23 cellular contexts compared by ENCODE assay signal in the genomic region with DNA sequence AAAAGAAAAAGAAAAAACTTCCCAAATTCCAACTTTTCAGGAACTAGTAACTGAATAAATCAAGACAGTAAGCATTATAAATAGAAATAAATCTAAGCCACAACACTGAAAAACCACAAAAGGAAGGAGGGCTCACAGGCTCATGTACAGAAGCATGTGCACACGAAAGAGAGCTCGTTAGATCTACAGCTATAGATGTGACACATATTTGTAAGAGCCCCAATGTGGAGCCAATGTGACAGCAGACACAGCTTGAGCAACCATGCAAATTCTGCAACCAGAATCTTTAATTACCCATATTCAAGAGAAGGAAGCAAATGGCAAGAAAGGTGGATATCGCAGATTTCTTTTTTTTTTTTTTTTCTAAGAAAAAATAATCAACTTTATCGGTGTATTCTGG.
A peak's percentile ranks its signal among the peaks of the same experiment; 100 is the strongest.
DNase-seq lines count a peak whose midpoint lies in the region; ATAC-seq and TF ChIP-seq lines count a peak whose summit lies in the region.
"Had no signal": no experiment of that assay in that cellular context is flagged by ENCODE, and none has a peak within 500 bp of the region (broad histone marks: within the 10 kb centered on the region; RNA-seq: fewer than 3 reads in every experiment).

No MANE protein-coding gene starts in this region.

- 71 to 77% (median 76%) methylated on average over 4 of the region's 4 CpGs for WGBS in heart left ventricle, 4 donors
- 58% methylated on average over 4 of the region's 4 CpGs for WGBS in esophagus muscularis mucosa

- H3K4me1 ChIP-seq in heart left ventricle (peaks cover 0 to 86% (median 50%) of the 10 kb centered on the region in 12 donors), esophagus muscularis mucosa (peaks cover 83 to 100% (median 97%) of the 10 kb centered on the region in 4 donors), vagina (peaks cover 53% of the 10 kb centered on the region)
- H3K4me1 ChIP-seq: A549 had no signal

- peak overlapping the region; percentile 7 to 96 (median 90) for H3K27ac ChIP-seq in heart left ventricle
- H3K27ac ChIP-seq in esophagus muscularis mucosa (replicated peaks in 1 of 4) = peak overlapping the region; percentile 85 to 97 (median 94)
- peak overlapping the region; percentile 42 for H3K27ac ChIP-seq in vagina
- H3K27ac ChIP-seq: A549, ovary, PC-9 had no signal

- no peaks in the 10 kb centered on the region for H3K9me3 Mint-ChIP-seq in nephron
- H3K9me3 Mint-ChIP-seq in Calu3 (ENCODE audit: low read depth, unreplicated experiment) = no peaks in the 10 kb centered on the region
- H3K9me3 Mint-ChIP-seq: activated CD4-positive, alpha-beta T cell treated with anti-CD3 and anti-CD28 coated beads, Interleukin-2, amount 10 ng/mL, durations not matched to agents 24 days and 14 days; activated naive CD4-positive, alpha-beta T cell treated with anti-CD3 and anti-CD28 coated beads, Interleukin-2, amount 10 ng/mL, durations not matched to agents 7 days and 5 days; HFFc6; naive thymus-derived CD8-positive, alpha-beta T cell; stimulated activated naive B cell treated with anti-CD40 and anti-IgM and Interleukin-4, amounts not matched to agents 10 μg/mL and 1 μg/mL and 100 μg/mL, for 72 hours had no signal

- H3K4me3 ChIP-seq in heart left ventricle = no peak overlapping the region
- H3K4me3 ChIP-seq in esophagus muscularis mucosa = no peak overlapping the region
- no peak overlapping the region for H3K4me3 ChIP-seq in vagina
- H3K4me3 ChIP-seq: A549, ovary, PC-9 had no signal

- peak overlapping the region in 1 of 3 experiments; percentile 48 for H3K4me3 Mint-ChIP-seq in nephron
- no peak overlapping the region for H3K4me3 Mint-ChIP-seq in Calu3 (ENCODE audit: low read depth, unreplicated experiment)
- H3K4me3 Mint-ChIP-seq: activated CD4-positive, alpha-beta T cell treated with anti-CD3 and anti-CD28 coated beads, Interleukin-2, amount 10 ng/mL, durations not matched to agents 24 days and 14 days; activated CD8-positive, alpha-beta memory T cell treated with anti-CD3 and anti-CD28 coated beads, Interleukin-2, amount 10 ng/mL, durations not matched to agents 7 days and 5 days; activated naive CD4-positive, alpha-beta T cell treated with anti-CD3 and anti-CD28 coated beads, Interleukin-2, amount 10 ng/mL, durations not matched to agents 7 days and 5 days; B cell; HFFc6; naive thymus-derived CD8-positive, alpha-beta T cell; stimulated activated naive B cell treated with anti-CD40 and anti-IgM and Interleukin-4, amounts not matched to agents 10 μg/mL and 1 μg/mL and 100 μg/mL, for 72 hours had no signal

- H3K36me3 ChIP-seq in heart left ventricle (no peaks in the 10 kb centered on the region), esophagus muscularis mucosa (no peaks in the 10 kb centered on the region), vagina (no peaks in the 10 kb centered on the region)
- H3K36me3 ChIP-seq: ovary had no signal

- TF ChIP-seq CTCF in heart left ventricle (IDR thresholded peaks at IDR 0.05) (no peak), esophagus muscularis mucosa (IDR thresholded peaks at IDR 0.05) (no peak), nephron (IDR thresholded peaks at IDR 0.05; ENCODE audit: unreplicated experiment in 3 of 3) (no peak), vagina (IDR thresholded peaks at IDR 0.05) (no peak), Calu3 (IDR thresholded peaks at IDR 0.05; ENCODE audit: unreplicated experiment) (no peak)

- no peak for ATAC-seq in heart left ventricle
- no peak for ATAC-seq in Right ventricle myocardium inferior
- ATAC-seq: activated CD8-positive, alpha-beta memory T cell treated with anti-CD3 and anti-CD28 coated beads, Interleukin-2, amount 10 ng/mL, durations not matched to agents 7 days and 5 days; naive thymus-derived CD8-positive, alpha-beta T cell; stimulated activated naive B cell treated with anti-CD40 and anti-IgM and Interleukin-4, amounts not matched to agents 10 μg/mL and 1 μg/mL and 100 μg/mL, for 72 hours had no signal

- TF ChIP-seq EP300 in esophagus muscularis mucosa (IDR thresholded peaks at IDR 0.05) = no peak

- intact Hi-C loops in heart left ventricle (cut with DNase I) (loop anchor here in 2 of 10 donors (5.0 kb wide), 1 partner anchor 34 kb away; no protein-coding TSS in a partner anchor), Right ventricle myocardium inferior (cut with DNase I) (no loop called here), esophagus muscularis mucosa (cut with DNase I) (no loop called here), vagina (cut with DNase I) (no loop called here), Calu3 (cut with micrococcal nuclease; ENCODE audit: unreplicated experiment) (no loop called here)

- H3K4me1 Mint-ChIP-seq in nephron (peaks cover 65% of the 10 kb centered on the region), Calu3 (ENCODE audit: low read depth, unreplicated experiment) (no peaks in the 10 kb centered on the region)
- H3K4me1 Mint-ChIP-seq: activated CD4-positive, alpha-beta T cell treated with anti-CD3 and anti-CD28 coated beads, Interleukin-2, amount 10 ng/mL, durations not matched to agents 24 days and 14 days; B cell; stimulated activated naive B cell treated with anti-CD40 and anti-IgM and Interleukin-4, amounts not matched to agents 10 μg/mL and 1 μg/mL and 100 μg/mL, for 72 hours had no signal

- H3K36me3 Mint-ChIP-seq in nephron (ENCODE audit: low read depth) (no peaks in the 10 kb centered on the region), Calu3 (ENCODE audit: insufficient read depth, unreplicated experiment) (no peaks in the 10 kb centered on the region)
- H3K36me3 Mint-ChIP-seq: activated CD8-positive, alpha-beta memory T cell treated with anti-CD3 and anti-CD28 coated beads, Interleukin-2, amount 10 ng/mL, durations not matched to agents 7 days and 5 days; activated naive CD4-positive, alpha-beta T cell treated with anti-CD3 and anti-CD28 coated beads, Interleukin-2, amount 10 ng/mL, durations not matched to agents 7 days and 5 days; naive thymus-derived CD8-positive, alpha-beta T cell; stimulated activated naive B cell treated with anti-CD40 and anti-IgM and Interleukin-4, amounts not matched to agents 10 μg/mL and 1 μg/mL and 100 μg/mL, for 72 hours had no signal

- H3K9me3 ChIP-seq in heart left ventricle (no peaks in the 10 kb centered on the region), esophagus muscularis mucosa (no peaks in the 10 kb centered on the region), vagina (no peaks in the 10 kb centered on the region)
- H3K9me3 ChIP-seq: A549, ovary had no signal

- H3K27me3 Mint-ChIP-seq in nephron (ENCODE audit: low read depth) (no peaks in the 10 kb centered on the region), Calu3 (ENCODE audit: unreplicated experiment) (no peaks in the 10 kb centered on the region)

- no TSS peak for BruUV-seq in Calu3 (replicated peaks; lab: Mats Ljungman, UMichigan)

- CTCF ChIA-PET in Calu3 (lab: Charles Lee) = interaction anchor here (0.7 kb wide), 1 partner anchor 129 kb away, joined by 3 read pairs; no protein-coding TSS in a partner anchor

- H3K27ac Mint-ChIP-seq in nephron (peak overlapping the region; percentile 96 to 100 (median 99)), Calu3 (ENCODE audit: unreplicated experiment) (no peak overlapping the region)
- H3K27ac Mint-ChIP-seq: activated CD4-positive, alpha-beta T cell treated with anti-CD3 and anti-CD28 coated beads, Interleukin-2, amount 10 ng/mL, durations not matched to agents 24 days and 14 days; activated CD8-positive, alpha-beta memory T cell treated with anti-CD3 and anti-CD28 coated beads, Interleukin-2, amount 10 ng/mL, durations not matched to agents 7 days and 5 days; activated naive CD4-positive, alpha-beta T cell treated with anti-CD3 and anti-CD28 coated beads, Interleukin-2, amount 10 ng/mL, durations not matched to agents 7 days and 5 days; B cell; HFFc6; naive thymus-derived CD8-positive, alpha-beta T cell; stimulated activated naive B cell treated with anti-CD40 and anti-IgM and Interleukin-4, amounts not matched to agents 10 μg/mL and 1 μg/mL and 100 μg/mL, for 72 hours had no signal

- H3K27me3 ChIP-seq in heart left ventricle (no peaks in the 10 kb centered on the region), esophagus muscularis mucosa (no peaks in the 10 kb centered on the region), vagina (no peaks in the 10 kb centered on the region)
- H3K27me3 ChIP-seq: ovary had no signal

- TF ChIP-seq POLR2A in heart left ventricle (IDR thresholded peaks at IDR 0.05) (no peak), esophagus muscularis mucosa (IDR thresholded peaks at IDR 0.05; ENCODE audit: low read depth) (no peak), vagina (IDR thresholded peaks at IDR 0.05) (no peak)

- DNase-seq in heart left ventricle = no peak
- no peak for DNase-seq in Right ventricle myocardium inferior (ENCODE audit: missing footprints)
- no peak for DNase-seq in esophagus muscularis mucosa (ENCODE audit: extremely low spot score)
- DNase-seq in vagina (ENCODE audit: extremely low spot score in 2 of 2) = no peak
- no peak for DNase-seq in Calu3
- no peak for DNase-seq in amniotic stem cell (lab: John Stamatoyannopoulos, UW)
- no peak for DNase-seq in midbrain (lab: John Stamatoyannopoulos, UW)
- DNase-seq: activated CD4-positive, alpha-beta T cell treated with anti-CD3 and anti-CD28 coated beads, Interleukin-2, amount 10 ng/mL, durations not matched to agents 24 days and 14 days; activated CD8-positive, alpha-beta memory T cell treated with anti-CD3 and anti-CD28 coated beads, Interleukin-2, amount 10 ng/mL, durations not matched to agents 7 days and 5 days; activated naive CD4-positive, alpha-beta T cell treated with anti-CD3 and anti-CD28 coated beads, Interleukin-2, amount 10 ng/mL, durations not matched to agents 7 days and 5 days; central memory CD4-positive, alpha-beta T cell; COR-L47; HFFc6; naive thymus-derived CD8-positive, alpha-beta T cell; NCI-H1105; NCI-H2029 treated with DMSO at 0.1 percent for 48 hours; PC-9; stimulated activated CD4-positive, alpha-beta T cell treated with anti-CD3 and anti-CD28 coated beads, Interleukin-1b, Interleukin-23, amount 100 ng/mL, for 48 hours; stimulated activated naive B cell treated with anti-CD40 and anti-IgM and Interleukin-4, amounts not matched to agents 10 μg/mL and 1 μg/mL and 100 μg/mL, for 72 hours had no signal

Comparison
In these comparisons a context has a peak if more than half of its experiments do, and no peak if none do; other contexts are left out.
1. H3K27ac ChIP-seq: peak in every context shown above with its lines; median percentile 94 in esophagus muscularis mucosa; 90 in heart left ventricle; 42 in vagina.